Comparison of ENCODE assay signal across 19 cellular contexts in the genomic region with DNA sequence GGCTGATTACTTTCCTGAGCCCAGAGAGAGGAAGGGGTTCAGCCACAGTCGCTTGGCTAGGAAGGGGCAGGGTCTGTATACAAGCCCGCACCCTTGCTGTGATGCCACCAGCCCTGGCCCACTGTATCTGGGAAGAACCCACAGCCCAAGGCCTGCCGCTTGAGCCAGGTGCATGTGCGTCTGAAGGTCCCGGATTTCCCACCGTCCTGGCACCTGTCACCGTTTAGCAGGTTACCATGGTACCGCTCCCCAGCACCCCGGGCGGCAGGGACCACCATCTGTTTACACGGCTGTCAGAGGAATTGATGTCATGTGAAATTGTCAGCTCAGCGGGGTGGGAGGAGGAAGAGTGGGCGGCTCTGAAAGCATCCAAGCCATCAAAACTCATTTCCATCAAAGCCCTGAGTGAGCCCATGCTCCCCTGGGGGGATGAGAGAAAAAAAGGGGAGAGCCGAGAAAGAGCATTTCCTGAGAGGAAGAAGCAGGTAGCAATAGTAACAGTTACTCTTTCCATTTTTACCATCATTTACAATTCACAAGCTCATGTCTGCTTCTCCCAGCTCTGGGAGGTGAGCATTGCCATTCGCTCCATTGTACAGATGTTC.
DNase-seq lines count a peak whose midpoint lies in the region; ATAC-seq and TF ChIP-seq lines count a peak whose summit lies in the region.
"Had no signal": no experiment of that assay in that cellular context is flagged by ENCODE, and none has a peak within 500 bp of the region (broad histone marks: within the 10 kb centered on the region; RNA-seq: fewer than 3 reads in every experiment).

No MANE protein-coding gene starts in this region.

- peaks cover 4% of the 10 kb centered on the region for H3K4me1 Mint-ChIP-seq in activated CD8-positive, alpha-beta memory T cell treated with anti-CD3 and anti-CD28 coated beads, Interleukin-2, amount 10 ng/mL, durations not matched to agents 7 days and 5 days
- H3K4me1 Mint-ChIP-seq: activated B cell treated with CpG ODN at 0.5 μM for 24 hours; activated naive CD4-positive, alpha-beta T cell treated with anti-CD3 and anti-CD28 coated beads, Interleukin-2, amount 50 U/mL, for 24 hours had no signal

- no peak overlapping the region for H3K27ac ChIP-seq in coronary artery
- no peak overlapping the region for H3K27ac ChIP-seq in testis
- H3K27ac ChIP-seq: KMS-11, SJSA1, suprapubic skin had no signal

- H3K4me3 Mint-ChIP-seq in activated CD8-positive, alpha-beta memory T cell treated with anti-CD3 and anti-CD28 coated beads, Interleukin-2, amount 10 ng/mL, durations not matched to agents 7 days and 5 days, result no peak overlapping the region
- H3K4me3 Mint-ChIP-seq: activated B cell treated with CpG ODN at 0.5 μM for 24 hours; activated CD8-positive, alpha-beta T cell treated with anti-CD3 and anti-CD28 coated beads for 36 hours; activated naive CD4-positive, alpha-beta T cell treated with anti-CD3 and anti-CD28 coated beads, Interleukin-2, amount 50 U/mL, for 24 hours; activated T-cell treated with anti-CD3 and anti-CD28 coated beads, Interleukin-2, amount 50 U/mL, for 72 hours; T-helper 2 cell treated with Interferon-gamma antibody and Interleukin-4, amounts not matched to agents 5 μg/mL and 100 μg/mL, for 36 hours had no signal

- CTCF ChIA-PET in activated CD8-positive, alpha-beta memory T cell treated with anti-CD3 and anti-CD28 coated beads, Interleukin-2, amount 10 ng/mL, durations not matched to agents 7 days and 5 days (lab: Charles Lee), result interaction anchor here (0.9 kb wide), 1 partner anchor 21 kb away, joined by 3 read pairs; no protein-coding TSS in a partner anchor

- TF ChIP-seq CTCF in coronary artery (IDR thresholded peaks at IDR 0.05), result no peak
- TF ChIP-seq CTCF in testis (IDR thresholded peaks at IDR 0.05), result no peak

- no peaks in the 10 kb centered on the region for H3K36me3 ChIP-seq in testis (ENCODE audit: low read depth, missing control alignments)
- H3K36me3 ChIP-seq: SJSA1, suprapubic skin had no signal

- H3K27me3 Mint-ChIP-seq in activated CD8-positive, alpha-beta memory T cell treated with anti-CD3 and anti-CD28 coated beads, Interleukin-2, amount 10 ng/mL, durations not matched to agents 7 days and 5 days, result peaks cover 43% of the 10 kb centered on the region

- no peaks in the 10 kb centered on the region for H3K27me3 ChIP-seq in testis

- intact Hi-C loops in testis (cut with DNase I; ENCODE audit: low total_unique reads), result no loop called here

- no peak overlapping the region for H3K4me3 ChIP-seq in coronary artery
- H3K4me3 ChIP-seq in testis, result no peak overlapping the region
- H3K4me3 ChIP-seq: SJSA1, suprapubic skin had no signal

- H3K4me1 ChIP-seq in testis, result no peaks in the 10 kb centered on the region
- H3K4me1 ChIP-seq: SJSA1, suprapubic skin had no signal

- ATAC-seq in activated CD8-positive, alpha-beta memory T cell treated with anti-CD3 and anti-CD28 coated beads, Interleukin-2, amount 10 ng/mL, durations not matched to agents 7 days and 5 days, result no peak
- ATAC-seq in HG03280 (IDR thresholded peaks at IDR 0.05; ENCODE audit: unreplicated experiment) (no peak), GM19324 (IDR thresholded peaks at IDR 0.05; ENCODE audit: low FRiP score, unreplicated experiment) (no peak), HG03565 (IDR thresholded peaks at IDR 0.05; ENCODE audit: unreplicated experiment) (no peak)
- ATAC-seq: activated CD8-positive, alpha-beta T cell treated with anti-CD3 and anti-CD28 coated beads for 36 hours; activated T-cell treated with anti-CD3 and anti-CD28 coated beads, Interleukin-2, amount 50 U/mL, for 72 hours had no signal

- no peak for TF ChIP-seq POLR2A in testis (IDR thresholded peaks at IDR 0.05)

- peak; percentile 12 for DNase-seq in activated CD8-positive, alpha-beta memory T cell treated with anti-CD3 and anti-CD28 coated beads, Interleukin-2, amount 10 ng/mL, durations not matched to agents 7 days and 5 days
- DNase-seq in activated CD8-positive, alpha-beta memory T cell treated with anti-CD3 and anti-CD28 coated beads, Interleukin-2, amount 50 U/mL, for 48 hours, result no peak
- DNase-seq in NCI-H446 (lab: John Stamatoyannopoulos, UW), result peak; percentile 36 to 54
- peak; percentile 35 for DNase-seq in coronary artery (ENCODE audit: low spot score)
- DNase-seq in testis, result no peak
- DNase-seq: activated B cell treated with CpG ODN at 0.5 μM for 24 hours; activated CD8-positive, alpha-beta T cell treated with anti-CD3 and anti-CD28 coated beads for 36 hours; activated T-cell treated with anti-CD3 and anti-CD28 coated beads, Interleukin-2, amount 50 U/mL, for 72 hours; MV-4-11; NCI-H526; stimulated activated CD4-positive, alpha-beta T cell treated with anti-CD3 and anti-CD28 coated beads, Interleukin-12 subunit alpha, Interleukin-12 subunit beta, amount 100 ng/mL, for 4 hours had no signal

- no peaks in the 10 kb centered on the region for H3K9me3 ChIP-seq in testis
- H3K9me3 ChIP-seq: SJSA1, suprapubic skin had no signal

- 50 to 67% methylated on average over 8 to 14 of the region's 15 CpGs for WGBS in testis, 2 donors

- H3K9me3 Mint-ChIP-seq in activated CD8-positive, alpha-beta memory T cell treated with anti-CD3 and anti-CD28 coated beads, Interleukin-2, amount 10 ng/mL, durations not matched to agents 7 days and 5 days (ENCODE audit: low read depth), result no peaks in the 10 kb centered on the region
- H3K9me3 Mint-ChIP-seq: activated B cell treated with CpG ODN at 0.5 μM for 24 hours; activated CD8-positive, alpha-beta T cell treated with anti-CD3 and anti-CD28 coated beads for 36 hours; activated naive CD4-positive, alpha-beta T cell treated with anti-CD3 and anti-CD28 coated beads, Interleukin-2, amount 50 U/mL, for 24 hours; activated T-cell treated with anti-CD3 and anti-CD28 coated beads, Interleukin-2, amount 50 U/mL, for 72 hours; T-helper 2 cell treated with Interferon-gamma antibody and Interleukin-4, amounts not matched to agents 5 μg/mL and 100 μg/mL, for 36 hours had no signal

- H3K27ac Mint-ChIP-seq in activated CD8-positive, alpha-beta memory T cell treated with anti-CD3 and anti-CD28 coated beads, Interleukin-2, amount 10 ng/mL, durations not matched to agents 7 days and 5 days, result no peak overlapping the region
- H3K27ac Mint-ChIP-seq: activated B cell treated with CpG ODN at 0.5 μM for 24 hours; activated CD8-positive, alpha-beta T cell treated with anti-CD3 and anti-CD28 coated beads for 36 hours; activated naive CD4-positive, alpha-beta T cell treated with anti-CD3 and anti-CD28 coated beads, Interleukin-2, amount 50 U/mL, for 24 hours; activated T-cell treated with anti-CD3 and anti-CD28 coated beads, Interleukin-2, amount 50 U/mL, for 72 hours; T-helper 2 cell treated with Interferon-gamma antibody and Interleukin-4, amounts not matched to agents 5 μg/mL and 100 μg/mL, for 36 hours had no signal

- no peaks in the 10 kb centered on the region for H3K36me3 Mint-ChIP-seq in activated CD8-positive, alpha-beta memory T cell treated with anti-CD3 and anti-CD28 coated beads, Interleukin-2, amount 10 ng/mL, durations not matched to agents 7 days and 5 days
- H3K36me3 Mint-ChIP-seq: activated naive CD4-positive, alpha-beta T cell treated with anti-CD3 and anti-CD28 coated beads, Interleukin-2, amount 50 U/mL, for 24 hours had no signal

Comparison
In these comparisons a context has a peak if more than half of its experiments do, and no peak if none do; other contexts are left out.
1. DNase-seq: peak in activated CD8-positive, alpha-beta memory T cell treated with anti-CD3 and anti-CD28 coated beads, Interleukin-2, amount 10 ng/mL, durations not matched to agents 7 days and 5 days (single experiment), NCI-H446 (2 of 2) and coronary artery (single experiment); none in activated CD8-positive, alpha-beta memory T cell treated with anti-CD3 and anti-CD28 coated beads, Interleukin-2, amount 50 U/mL, for 48 hours (single experiment) and testis (single experiment).